10 cellular contexts compared by ENCODE assay signal in the genomic region with DNA sequence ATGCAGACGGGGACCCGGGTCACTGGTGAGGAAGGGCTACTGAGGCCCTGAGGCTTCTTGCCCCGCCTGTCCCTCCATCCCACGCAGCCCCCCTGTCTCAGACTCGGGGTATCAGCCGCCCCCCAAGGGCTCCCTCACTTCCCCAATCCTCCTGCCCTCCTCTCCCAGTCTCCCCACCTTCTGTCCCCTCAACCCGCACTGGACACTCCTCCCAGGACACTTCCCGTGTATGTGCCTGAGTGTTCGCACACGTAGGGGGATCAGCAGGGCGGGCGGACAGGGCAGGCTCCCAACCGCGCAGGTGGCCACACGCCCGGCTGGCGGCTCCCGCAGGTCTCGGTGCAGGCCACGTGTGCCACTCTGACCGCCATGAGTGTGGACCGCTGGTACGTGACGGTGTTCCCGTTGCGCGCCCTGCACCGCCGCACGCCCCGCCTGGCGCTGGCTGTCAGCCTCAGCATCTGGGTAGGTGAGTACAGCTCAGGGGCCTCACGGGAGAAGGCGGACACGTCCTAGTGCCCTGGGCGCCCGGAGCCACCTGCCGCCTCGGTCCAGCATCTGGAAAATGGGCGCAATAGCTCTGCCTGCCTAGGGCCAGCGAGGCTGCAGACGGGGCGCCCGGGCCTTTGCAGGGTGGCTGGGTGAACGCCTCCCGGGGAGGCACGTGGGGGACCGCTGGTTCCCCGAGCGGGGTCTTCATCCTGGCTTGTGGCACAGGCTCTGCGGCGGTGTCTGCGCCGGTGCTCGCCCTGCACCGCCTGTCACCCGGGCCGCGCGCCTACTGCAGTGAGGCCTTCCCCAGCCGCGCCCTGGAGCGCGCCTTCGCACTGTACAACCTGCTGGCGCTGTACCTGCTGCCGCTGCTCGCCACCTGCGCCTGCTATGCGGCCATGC. TPM values are rescaled to one million over a fixed set of nuclear protein-coding genes. Genes with fewer than 3 reads are reported as not detected.
DNase-seq lines count a peak whose midpoint lies in the region; ATAC-seq and TF ChIP-seq lines count a peak whose summit lies in the region.
"Had no signal": no experiment of that assay in that cellular context is flagged by ENCODE, and none has a peak within 500 bp of the region (broad histone marks: within the 10 kb centered on the region; RNA-seq: fewer than 3 reads in every experiment).

No MANE protein-coding gene starts in this region.

- peaks cover 2% of the 10 kb centered on the region for H3K27me3 Mint-ChIP-seq in activated naive CD4-positive, alpha-beta T cell treated with anti-CD3 and anti-CD28 coated beads for 36 hours (ENCODE audit: low read depth)
- H3K27me3 Mint-ChIP-seq in T-helper 2 cell treated with Interferon-gamma antibody and Interleukin-4, amounts not matched to agents 5 μg/mL and 100 μg/mL, for 36 hours (ENCODE audit: low read depth) = peaks cover 11% of the 10 kb centered on the region
- H3K27me3 Mint-ChIP-seq in type B pancreatic cell = peaks cover 28% of the 10 kb centered on the region

- H3K4me3 ChIP-seq in esophagus muscularis mucosa (peak overlapping the region; percentile 24 to 45 (median 29)), ascending aorta (peak overlapping the region in 1 of 2 donors; percentile 43)

- no peak for ATAC-seq in HG02588 (IDR thresholded peaks at IDR 0.05; ENCODE audit: unreplicated experiment)

- peak overlapping the region; percentile 70 for H3K4me3 Mint-ChIP-seq in activated naive CD4-positive, alpha-beta T cell treated with anti-CD3 and anti-CD28 coated beads for 36 hours
- peak overlapping the region; percentile 61 for H3K4me3 Mint-ChIP-seq in T-helper 2 cell treated with Interferon-gamma antibody and Interleukin-4, amounts not matched to agents 5 μg/mL and 100 μg/mL, for 36 hours
- H3K4me3 Mint-ChIP-seq in type B pancreatic cell = peak overlapping the region; percentile 34

- H3K4me1 ChIP-seq in esophagus muscularis mucosa (peaks cover 30 to 60% (median 54%) of the 10 kb centered on the region in 4 donors), ascending aorta (peaks cover 10 to 33% of the 10 kb centered on the region in 2 donors)

- H3K27ac Mint-ChIP-seq in activated naive CD4-positive, alpha-beta T cell treated with anti-CD3 and anti-CD28 coated beads for 36 hours = no peak overlapping the region
- H3K27ac Mint-ChIP-seq in T-helper 2 cell treated with Interferon-gamma antibody and Interleukin-4, amounts not matched to agents 5 μg/mL and 100 μg/mL, for 36 hours = no peak overlapping the region
- H3K27ac Mint-ChIP-seq in type B pancreatic cell = no peak overlapping the region

- CTCF ChIA-PET in activated naive CD4-positive, alpha-beta T cell treated with anti-CD3 and anti-CD28 coated beads for 36 hours (lab: Charles Lee) = interaction anchor here (0.8 to 8.3 kb wide), 5 partner anchors 12 to 204 kb away, joined by 3 to 102 read pairs (median 3); a partner anchor contains a TSS

- no peaks in the 10 kb centered on the region for H3K9me3 Mint-ChIP-seq in activated naive CD4-positive, alpha-beta T cell treated with anti-CD3 and anti-CD28 coated beads for 36 hours
- no peaks in the 10 kb centered on the region for H3K9me3 Mint-ChIP-seq in T-helper 2 cell treated with Interferon-gamma antibody and Interleukin-4, amounts not matched to agents 5 μg/mL and 100 μg/mL, for 36 hours
- no peaks in the 10 kb centered on the region for H3K9me3 Mint-ChIP-seq in type B pancreatic cell

- no peak for TF ChIP-seq POLR2A in esophagus muscularis mucosa (IDR thresholded peaks at IDR 0.05; ENCODE audit: low read depth)

- TF ChIP-seq CTCF in esophagus muscularis mucosa (IDR thresholded peaks at IDR 0.05) = no peak
- TF ChIP-seq CTCF in type B pancreatic cell (conservative IDR thresholded peaks at IDR 0.05) = no peak
- TF ChIP-seq CTCF in ascending aorta (IDR thresholded peaks at IDR 0.05) = no peak

- H3K36me3 ChIP-seq in esophagus muscularis mucosa = no peaks in the 10 kb centered on the region
- no peaks in the 10 kb centered on the region for H3K36me3 ChIP-seq in ascending aorta

- intact Hi-C loops in activated naive CD4-positive, alpha-beta T cell treated with anti-CD3 and anti-CD28 coated beads for 36 hours (cut with micrococcal nuclease) = loop anchor here (1.0 to 5.0 kb wide), 4 partner anchors 122 to 347 kb away; a partner anchor contains a TSS
- intact Hi-C loops in esophagus muscularis mucosa (cut with DNase I) (loop anchor here (2.0 kb wide), 2 partner anchors 61 to 151 kb away; a partner anchor contains a TSS), ascending aorta (cut with DNase I) (loop anchor here (2.0 to 10.0 kb wide), 6 partner anchors 55 to 325 kb away; a partner anchor contains a TSS)

- 4% methylated on average over 43 of the region's 70 CpGs for WGBS in esophagus muscularis mucosa

- no peaks in the 10 kb centered on the region for H3K9me3 ChIP-seq in esophagus muscularis mucosa
- no peaks in the 10 kb centered on the region for H3K9me3 ChIP-seq in ascending aorta

- H3K27ac ChIP-seq in esophagus muscularis mucosa (replicated peaks in 1 of 4) (no peak overlapping the region), ascending aorta (no peak overlapping the region)
- H3K27ac ChIP-seq: C4-2B, KMS-11 had no signal

- no peaks in the 10 kb centered on the region for H3K36me3 Mint-ChIP-seq in activated naive CD4-positive, alpha-beta T cell treated with anti-CD3 and anti-CD28 coated beads for 36 hours (ENCODE audit: low read depth)
- no peaks in the 10 kb centered on the region for H3K36me3 Mint-ChIP-seq in T-helper 2 cell treated with Interferon-gamma antibody and Interleukin-4, amounts not matched to agents 5 μg/mL and 100 μg/mL, for 36 hours (ENCODE audit: low read depth)
- no peaks in the 10 kb centered on the region for H3K36me3 Mint-ChIP-seq in type B pancreatic cell

- DNase-seq in activated naive CD4-positive, alpha-beta T cell treated with anti-CD3 and anti-CD28 coated beads for 36 hours = peak; percentile 56
- DNase-seq in activated naive CD4-positive, alpha-beta T cell treated with Interleukin-2 at 50 U/mL for 16 hours = no peak
- DNase-seq in T-helper 2 cell treated with Interferon-gamma antibody and Interleukin-4, amounts not matched to agents 5 μg/mL and 100 μg/mL, for 36 hours (ENCODE audit: low spot score) = peak; percentile 48
- no peak for DNase-seq in esophagus muscularis mucosa (ENCODE audit: extremely low spot score)
- no peak for DNase-seq in type B pancreatic cell (ENCODE audit: extremely low spot score, unreplicated experiment)
- DNase-seq in ascending aorta (ENCODE audit: low spot score in 2 of 2) = no peak
- no peak for DNase-seq in NCI-H2227 (lab: John Stamatoyannopoulos, UW; ENCODE audit: unreplicated experiment)

- peaks cover 24% of the 10 kb centered on the region for H3K4me1 Mint-ChIP-seq in activated naive CD4-positive, alpha-beta T cell treated with anti-CD3 and anti-CD28 coated beads for 36 hours (ENCODE audit: low read depth)
- peaks cover 11% of the 10 kb centered on the region for H3K4me1 Mint-ChIP-seq in T-helper 2 cell treated with Interferon-gamma antibody and Interleukin-4, amounts not matched to agents 5 μg/mL and 100 μg/mL, for 36 hours (ENCODE audit: low read depth)
- peaks cover 5% of the 10 kb centered on the region for H3K4me1 Mint-ChIP-seq in type B pancreatic cell (ENCODE audit: unreplicated experiment)

- TF ChIP-seq EP300 in esophagus muscularis mucosa (IDR thresholded peaks at IDR 0.05) = no peak

- peaks cover 3 to 54% (median 48%) of the 10 kb centered on the region in 4 donors for H3K27me3 ChIP-seq in esophagus muscularis mucosa
- peaks cover 17% of the 10 kb centered on the region for H3K27me3 ChIP-seq in ascending aorta

RNA-seq across cellular contexts. Expression of a gene that starts 2.3 kb away (rescaled TPM):
- total RNA-seq in activated naive CD4-positive, alpha-beta T cell treated with anti-CD3 and anti-CD28 coated beads for 36 hours = 1 to 10 TPM; 5.3 to 6.6 TPM
- total RNA-seq in esophagus muscularis mucosa = not detected
- total RNA-seq in type B pancreatic cell (ENCODE audit: low replicate concordance) = 1.2 and 2.2 TPM in 2 replicates
- total RNA-seq in ascending aorta = not detected

RNA-seq across cellular contexts. Expression of a gene that starts 6.4 kb away (rescaled TPM):
- 100 to 1,000 TPM; 111 to 120 TPM for total RNA-seq in activated naive CD4-positive, alpha-beta T cell treated with anti-CD3 and anti-CD28 coated beads for 36 hours
- total RNA-seq in esophagus muscularis mucosa (10 to 100 TPM; 32.0 to 52.5 (median 40.0) TPM), type B pancreatic cell (ENCODE audit: low replicate concordance) (48.8 and 56.7 TPM in 2 replicates), ascending aorta (81.5 TPM)

RNA-seq across cellular contexts. Expression of a gene that starts 6.4 kb away (rescaled TPM):
- total RNA-seq in activated naive CD4-positive, alpha-beta T cell treated with anti-CD3 and anti-CD28 coated beads for 36 hours = 10 to 100 TPM; 23.1 to 28.4 TPM
- total RNA-seq in esophagus muscularis mucosa (1 to 10 TPM; 2.9 to 8.4 (median 5.0) TPM), type B pancreatic cell (ENCODE audit: low replicate concordance) (83.0 and 124 TPM in 2 replicates), ascending aorta (55.3 TPM)

RNA-seq across cellular contexts. Expression of a gene that starts 26.1 kb away (rescaled TPM):
- not detected for total RNA-seq in activated naive CD4-positive, alpha-beta T cell treated with anti-CD3 and anti-CD28 coated beads for 36 hours
- not detected for total RNA-seq in esophagus muscularis mucosa
- total RNA-seq in type B pancreatic cell (ENCODE audit: low replicate concordance) = not detected in 2 replicates
- total RNA-seq in ascending aorta = not detected

RNA-seq across cellular contexts. Expression of a gene that starts 26.4 kb away (rescaled TPM):
- total RNA-seq in activated naive CD4-positive, alpha-beta T cell treated with anti-CD3 and anti-CD28 coated beads for 36 hours = 10 to 100 TPM; 61.3 to 68.1 TPM
- total RNA-seq in esophagus muscularis mucosa = 10 to 100 TPM; 26.3 to 50.9 (median 37.2) TPM
- total RNA-seq in type B pancreatic cell (ENCODE audit: low replicate concordance) = 59.6 and 74.2 TPM in 2 replicates
- total RNA-seq in ascending aorta = 73.2 TPM

Comparison
In these comparisons a context has a peak if more than half of its experiments do, and no peak if none do; other contexts are left out.
1. DNase-seq: peak in activated naive CD4-positive, alpha-beta T cell treated with anti-CD3 and anti-CD28 coated beads for 36 hours (single experiment) and T-helper 2 cell treated with Interferon-gamma antibody and Interleukin-4, amounts not matched to agents 5 μg/mL and 100 μg/mL, for 36 hours (single experiment); none in activated naive CD4-positive, alpha-beta T cell treated with Interleukin-2 at 50 U/mL for 16 hours (single experiment), esophagus muscularis mucosa (single experiment), type B pancreatic cell (single experiment), ascending aorta (0 of 2) and NCI-H2227 (single experiment).
2. Peak in every context shown above with its lines, with median percentiles within 50 percentile points of each other: H3K4me3 Mint-ChIP-seq.